Comparison of ENCODE assay signal across 8 cellular contexts in the genomic region with DNA sequence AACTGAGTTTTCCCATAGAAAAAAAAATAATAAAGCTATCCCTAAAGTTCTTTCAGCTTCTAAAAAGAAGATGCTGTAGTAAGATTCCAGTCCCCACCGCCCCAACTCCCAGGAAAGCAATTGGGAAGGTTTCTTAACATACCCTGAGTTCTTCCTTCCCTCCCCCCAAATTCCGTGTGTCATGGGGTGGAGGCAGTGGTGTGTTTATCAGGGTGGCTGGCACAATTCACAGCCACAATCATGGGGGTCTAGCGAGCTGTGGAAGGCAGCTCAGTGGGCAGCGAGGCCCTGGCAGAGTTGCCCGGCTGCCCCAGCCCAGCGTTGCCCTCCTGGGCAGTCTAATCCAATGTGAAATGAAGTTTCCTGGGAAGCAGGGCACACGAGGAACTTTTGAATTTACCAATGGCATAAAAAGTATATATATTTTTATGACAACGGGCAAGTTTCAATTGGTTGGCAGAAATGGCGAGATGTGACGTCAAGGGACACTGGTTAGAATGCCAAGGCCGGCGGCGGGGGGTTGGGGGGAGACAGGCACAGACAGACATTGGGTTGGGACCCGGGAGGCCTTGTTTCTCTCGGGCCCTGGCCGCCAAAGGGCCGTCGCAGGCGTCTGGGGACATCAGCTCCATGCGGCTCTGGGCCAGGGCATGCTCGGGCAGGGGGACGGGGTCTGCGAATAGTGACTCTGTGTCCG.
DNase-seq lines count a peak whose midpoint lies in the region; ATAC-seq, FAIRE-seq and TF ChIP-seq lines count a peak whose summit lies in the region.

No MANE protein-coding gene starts in this region.

- no peak for FAIRE-seq in H54 (lab: Jason Lieb, UNC)

- peak overlapping the region; percentile 85 for H3K4me3 Mint-ChIP-seq in activated naive CD4-positive, alpha-beta T cell treated with anti-CD3 and anti-CD28 coated beads for 36 hours
- H3K4me3 Mint-ChIP-seq in glutamatergic neuron (ENCODE audit: unreplicated experiment) (no peak overlapping the region), osteocyte (ENCODE audit: unreplicated experiment) (peak overlapping the region; percentile 78)

- TF ChIP-seq POLR2A in H54 (IDR thresholded peaks at IDR 0.05; ENCODE audit: low read depth, low read length), result peak; percentile 44

- intact Hi-C loops in activated naive CD4-positive, alpha-beta T cell treated with anti-CD3 and anti-CD28 coated beads for 36 hours (cut with micrococcal nuclease), result loop anchor here (1.0 to 2.0 kb wide), 3 partner anchors 11 to 227 kb away; a partner anchor contains a TSS

- H3K36me3 Mint-ChIP-seq in activated naive CD4-positive, alpha-beta T cell treated with anti-CD3 and anti-CD28 coated beads for 36 hours (ENCODE audit: low read depth), result no peaks in the 10 kb centered on the region
- H3K36me3 Mint-ChIP-seq in glutamatergic neuron (ENCODE audit: unreplicated experiment) (no peaks in the 10 kb centered on the region), osteocyte (ENCODE audit: unreplicated experiment) (peaks cover 15% of the 10 kb centered on the region)

- no peaks in the 10 kb centered on the region for H3K9me3 Mint-ChIP-seq in activated naive CD4-positive, alpha-beta T cell treated with anti-CD3 and anti-CD28 coated beads for 36 hours
- H3K9me3 Mint-ChIP-seq in glutamatergic neuron (ENCODE audit: unreplicated experiment) (peaks cover 6% of the 10 kb centered on the region), osteocyte (ENCODE audit: unreplicated experiment) (no peaks in the 10 kb centered on the region)

- H3K27me3 Mint-ChIP-seq in activated naive CD4-positive, alpha-beta T cell treated with anti-CD3 and anti-CD28 coated beads for 36 hours (ENCODE audit: low read depth), result no peaks in the 10 kb centered on the region
- H3K27me3 Mint-ChIP-seq in glutamatergic neuron (ENCODE audit: unreplicated experiment) (peaks cover 13% of the 10 kb centered on the region), osteocyte (ENCODE audit: unreplicated experiment) (no peaks in the 10 kb centered on the region)

- peak overlapping the region; percentile 95 for H3K27ac Mint-ChIP-seq in activated naive CD4-positive, alpha-beta T cell treated with anti-CD3 and anti-CD28 coated beads for 36 hours
- H3K27ac Mint-ChIP-seq in glutamatergic neuron (ENCODE audit: unreplicated experiment), result no peak overlapping the region
- H3K27ac Mint-ChIP-seq in osteocyte (ENCODE audit: unreplicated experiment), result peak overlapping the region; percentile 97

- TF ChIP-seq CTCF in glutamatergic neuron (IDR thresholded peaks at IDR 0.05; ENCODE audit: partially characterized antibody, unreplicated experiment) (no peak), osteocyte (IDR thresholded peaks at IDR 0.05) (no peak)

- CTCF ChIA-PET in activated naive CD4-positive, alpha-beta T cell treated with anti-CD3 and anti-CD28 coated beads for 36 hours (lab: Charles Lee), result interaction anchor here (1.4 to 2.1 kb wide), 6 partner anchors 10 to 64 kb away, joined by 3 to 10 read pairs (median 4); no protein-coding TSS in a partner anchor

- peaks cover 52% of the 10 kb centered on the region for H3K4me1 Mint-ChIP-seq in activated naive CD4-positive, alpha-beta T cell treated with anti-CD3 and anti-CD28 coated beads for 36 hours (ENCODE audit: low read depth)
- H3K4me1 Mint-ChIP-seq in glutamatergic neuron (ENCODE audit: low read depth, unreplicated experiment) (peaks cover 1% of the 10 kb centered on the region), osteocyte (ENCODE audit: unreplicated experiment) (peaks cover 39% of the 10 kb centered on the region)

- DNase-seq in AML-193 (lab: John Stamatoyannopoulos, UW), result peak; percentile 76 to 84
- DNase-seq in H54 (ENCODE audit: insufficient read length, low spot score), result no peak
- DNase-seq in NCI-H774 (lab: John Stamatoyannopoulos, UW), result peak; percentile 81
- peak; percentile 72 for DNase-seq in activated naive CD4-positive, alpha-beta T cell treated with anti-CD3 and anti-CD28 coated beads for 36 hours
- peak; percentile 24 for DNase-seq in glutamatergic neuron
- DNase-seq in osteocyte (ENCODE audit: extremely low spot score, unreplicated experiment), result no peak

- ATAC-seq in HG03039 (IDR thresholded peaks at IDR 0.05; ENCODE audit: unreplicated experiment) (no peak), HG03095 (IDR thresholded peaks at IDR 0.05; ENCODE audit: unreplicated experiment) (no peak)

Comparison
In these comparisons a context has a peak if more than half of its experiments do, and no peak if none do; other contexts are left out.
1. DNase-seq: peak in AML-193 (2 of 2), NCI-H774 (single experiment), activated naive CD4-positive, alpha-beta T cell treated with anti-CD3 and anti-CD28 coated beads for 36 hours (single experiment) and glutamatergic neuron (single experiment); none in H54 (single experiment) and osteocyte (single experiment).